In the genomic region with DNA sequence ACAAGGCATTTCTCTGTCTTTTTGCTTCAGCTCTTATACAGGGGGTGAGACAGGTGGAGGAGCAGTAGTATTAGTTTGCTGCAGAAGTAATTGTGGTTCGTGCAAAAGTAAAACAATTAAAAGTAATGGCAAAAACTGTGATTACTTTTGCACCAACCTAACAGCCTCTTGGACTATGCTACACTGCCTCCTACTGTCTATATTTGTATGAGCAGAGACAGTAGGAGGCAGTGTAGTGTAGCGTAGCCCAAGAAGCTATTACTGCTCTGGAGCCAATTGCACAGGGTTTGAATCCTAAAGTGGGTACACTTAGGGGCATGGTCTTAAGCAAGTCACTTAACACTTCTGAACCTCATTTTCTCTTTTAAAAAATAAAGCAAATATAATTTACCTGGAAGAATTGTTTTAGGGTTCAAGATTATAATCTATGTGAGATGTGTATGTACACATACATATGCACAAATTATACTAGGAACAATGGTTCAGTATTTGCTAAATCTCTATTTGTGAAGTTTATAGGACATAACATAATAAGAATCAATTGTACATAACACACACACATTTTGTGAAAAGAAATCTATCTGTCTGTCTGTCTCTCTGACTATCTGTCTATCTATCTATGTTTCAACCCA, we compare ENCODE assay signal across 1 cellular context.
TF ChIP-seq lines count a peak whose summit lies in the region.

No MANE protein-coding gene starts in this region.

TF ChIP-seq in A549, 52 proteins besides CTCF, POLR2A, EP300 and RAD21 (continued from another document):
- no peak for TF ChIP-seq POLR2AphosphoS2 (conservative IDR thresholded peaks at IDR 0.05; ENCODE audit: low read length)
- TF ChIP-seq, protein P1, sequence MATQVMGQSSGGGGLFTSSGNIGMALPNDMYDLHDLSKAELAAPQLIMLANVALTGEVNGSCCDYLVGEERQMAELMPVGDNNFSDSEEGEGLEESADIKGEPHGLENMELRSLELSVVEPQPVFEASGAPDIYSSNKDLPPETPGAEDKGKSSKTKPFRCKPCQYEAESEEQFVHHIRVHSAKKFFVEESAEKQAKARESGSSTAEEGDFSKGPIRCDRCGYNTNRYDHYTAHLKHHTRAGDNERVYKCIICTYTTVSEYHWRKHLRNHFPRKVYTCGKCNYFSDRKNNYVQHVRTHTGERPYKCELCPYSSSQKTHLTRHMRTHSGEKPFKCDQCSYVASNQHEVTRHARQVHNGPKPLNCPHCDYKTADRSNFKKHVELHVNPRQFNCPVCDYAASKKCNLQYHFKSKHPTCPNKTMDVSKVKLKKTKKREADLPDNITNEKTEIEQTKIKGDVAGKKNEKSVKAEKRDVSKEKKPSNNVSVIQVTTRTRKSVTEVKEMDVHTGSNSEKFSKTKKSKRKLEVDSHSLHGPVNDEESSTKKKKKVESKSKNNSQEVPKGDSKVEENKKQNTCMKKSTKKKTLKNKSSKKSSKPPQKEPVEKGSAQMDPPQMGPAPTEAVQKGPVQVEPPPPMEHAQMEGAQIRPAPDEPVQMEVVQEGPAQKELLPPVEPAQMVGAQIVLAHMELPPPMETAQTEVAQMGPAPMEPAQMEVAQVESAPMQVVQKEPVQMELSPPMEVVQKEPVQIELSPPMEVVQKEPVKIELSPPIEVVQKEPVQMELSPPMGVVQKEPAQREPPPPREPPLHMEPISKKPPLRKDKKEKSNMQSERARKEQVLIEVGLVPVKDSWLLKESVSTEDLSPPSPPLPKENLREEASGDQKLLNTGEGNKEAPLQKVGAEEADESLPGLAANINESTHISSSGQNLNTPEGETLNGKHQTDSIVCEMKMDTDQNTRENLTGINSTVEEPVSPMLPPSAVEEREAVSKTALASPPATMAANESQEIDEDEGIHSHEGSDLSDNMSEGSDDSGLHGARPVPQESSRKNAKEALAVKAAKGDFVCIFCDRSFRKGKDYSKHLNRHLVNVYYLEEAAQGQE (IDR thresholded peaks at IDR 0.05) = no peak
- TF ChIP-seq SMC3 (IDR thresholded peaks at IDR 0.05) = peak; percentile 38; the same call in 1 of the 3 replicates
